ENCODE assay signal across 6 cellular contexts in the genomic region with DNA sequence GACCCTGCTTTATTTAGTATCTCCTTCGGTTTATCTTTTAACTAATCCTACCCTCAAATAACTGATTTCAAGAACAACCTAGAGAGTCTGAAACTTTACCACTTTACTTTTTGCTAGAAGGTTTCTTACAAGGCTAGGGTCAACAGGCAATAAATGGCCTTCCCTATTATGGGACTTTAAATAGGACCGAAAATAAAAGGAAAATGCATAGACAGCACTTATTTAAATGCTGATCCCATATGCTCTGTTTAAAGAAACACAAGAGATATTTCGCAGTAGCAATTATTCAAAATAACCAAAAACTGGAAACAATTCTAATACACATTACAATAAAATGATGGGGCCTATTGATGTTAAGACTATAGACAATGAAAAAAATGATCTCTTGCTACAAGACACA.
"Had no signal": no experiment of that assay in that cellular context is flagged by ENCODE, and none has a peak within 500 bp of the region (broad histone marks: within the 10 kb centered on the region; RNA-seq: fewer than 3 reads in every experiment).

No MANE protein-coding gene starts in this region.

- ATAC-seq: GM12878 had no signal

- H3K4me3 ChIP-seq: GM12878 had no signal

- DNase-seq: GDM1, GF-D8 had no signal

- FAIRE-seq: GM12878, GM12892, GM18507, GM19239 had no signal
